ENCODE assay signal across 8 cellular contexts in genomic region chr1:155049651-155050559, GRCh38. TPM values are rescaled to one million over a fixed set of nuclear protein-coding genes. Genes with fewer than 3 reads are reported as not detected.
DNase-seq lines count a peak whose midpoint lies in the region; ATAC-seq lines count a peak whose summit lies in the region.

No MANE protein-coding gene starts in this region.

- H3K4me1 ChIP-seq in ACC112 (ENCODE audit: control insufficient read depth, insufficient read depth, low read length, unreplicated experiment) (peaks cover 28% of the 10 kb centered on the region), HAP-1 (peaks cover 25% of the 10 kb centered on the region), iPS-18a (ENCODE audit: control insufficient read depth, low read depth, low read length) (peaks cover 14% of the 10 kb centered on the region)

- peak overlapping the region; percentile 88 for H3K4me3 Mint-ChIP-seq in activated T-helper 1 cell treated with anti-CD3 and anti-CD28 coated beads, Interleukin-12 subunit alpha, Interleukin-12 subunit beta, Interleukin-2, Interleukin-4 antibody, amounts not matched to agents 30 ng/mL and 10 ng/mL and 1 ng/mL, durations not matched to agents 14 hours and 24 hours and 36 hours

- intact Hi-C loops in activated T-helper 1 cell treated with anti-CD3 and anti-CD28 coated beads, Interleukin-12 subunit alpha, Interleukin-12 subunit beta, Interleukin-2, Interleukin-4 antibody, amounts not matched to agents 30 ng/mL and 10 ng/mL and 1 ng/mL, durations not matched to agents 14 hours and 24 hours and 36 hours (cut with micrococcal nuclease) = loop anchor here (1.0 to 2.0 kb wide), 3 partner anchors 33 to 75 kb away; partner anchors contain the start of gene CKS1B

- no peaks in the 10 kb centered on the region for H3K9me3 Mint-ChIP-seq in activated T-helper 1 cell treated with anti-CD3 and anti-CD28 coated beads, Interleukin-12 subunit alpha, Interleukin-12 subunit beta, Interleukin-2, Interleukin-4 antibody, amounts not matched to agents 30 ng/mL and 10 ng/mL and 1 ng/mL, durations not matched to agents 14 hours and 24 hours and 36 hours

- peak; percentile 83 to 85 for DNase-seq in HAP-1 (ENCODE audit: low spot score in 2 of 2)
- no peak for DNase-seq in activated T-helper 1 cell treated with anti-CD3 and anti-CD28 coated beads, Interleukin-12 subunit alpha, Interleukin-12 subunit beta, Interleukin-2, Interleukin-4 antibody, amounts not matched to agents 30 ng/mL and 10 ng/mL and 1 ng/mL, durations not matched to agents 14 hours and 24 hours and 36 hours (ENCODE audit: low spot score)
- DNase-seq in superior temporal gyrus (ENCODE audit: extremely low spot score) = peak; percentile 17
- no peak for DNase-seq in kidney glomerular epithelial cell (lab: John Stamatoyannopoulos, UW)
- no peak for DNase-seq in Kasumi-1 (lab: John Stamatoyannopoulos, UW)

- in situ Hi-C loops in HAP-1 (cut with MboI; ENCODE audit: low sequenced_read_pairs) = loop anchor here (5.0 kb wide), 2 partner anchors 32 to 88 kb away; partner anchors contain the start of gene PYGO2

- peak overlapping the region; percentile 57 for H3K9ac ChIP-seq in iPS-18a (ENCODE audit: low read length)

- H2AFZ ChIP-seq in ACC112 (ENCODE audit: low read length, unreplicated experiment) = peak overlapping the region; percentile 71

- H3K4me1 Mint-ChIP-seq in activated T-helper 1 cell treated with anti-CD3 and anti-CD28 coated beads, Interleukin-12 subunit alpha, Interleukin-12 subunit beta, Interleukin-2, Interleukin-4 antibody, amounts not matched to agents 30 ng/mL and 10 ng/mL and 1 ng/mL, durations not matched to agents 14 hours and 24 hours and 36 hours (ENCODE audit: low read depth) = peaks cover 37% of the 10 kb centered on the region

- peak overlapping the region; percentile 62 for H3K27ac Mint-ChIP-seq in activated T-helper 1 cell treated with anti-CD3 and anti-CD28 coated beads, Interleukin-12 subunit alpha, Interleukin-12 subunit beta, Interleukin-2, Interleukin-4 antibody, amounts not matched to agents 30 ng/mL and 10 ng/mL and 1 ng/mL, durations not matched to agents 14 hours and 24 hours and 36 hours

- ATAC-seq in GM21723 (IDR thresholded peaks at IDR 0.05; ENCODE audit: unreplicated experiment) = no peak

- H3K27ac ChIP-seq in ACC112 (ENCODE audit: low read depth, low read length) (peak overlapping the region; percentile 72), iPS-18a (ENCODE audit: low read length) (no peak overlapping the region)

- no peaks in the 10 kb centered on the region for H3K36me3 Mint-ChIP-seq in activated T-helper 1 cell treated with anti-CD3 and anti-CD28 coated beads, Interleukin-12 subunit alpha, Interleukin-12 subunit beta, Interleukin-2, Interleukin-4 antibody, amounts not matched to agents 30 ng/mL and 10 ng/mL and 1 ng/mL, durations not matched to agents 14 hours and 24 hours and 36 hours (ENCODE audit: low read depth)

- H3K9me3 ChIP-seq in HAP-1 (no peaks in the 10 kb centered on the region), iPS-18a (ENCODE audit: control insufficient read depth, low read depth, low read length) (no peaks in the 10 kb centered on the region)

- peaks cover 20% of the 10 kb centered on the region for H3K79me2 ChIP-seq in ACC112 (ENCODE audit: control insufficient read depth, insufficient read depth, low read length, unreplicated experiment)

- no peaks in the 10 kb centered on the region for H3K27me3 Mint-ChIP-seq in activated T-helper 1 cell treated with anti-CD3 and anti-CD28 coated beads, Interleukin-12 subunit alpha, Interleukin-12 subunit beta, Interleukin-2, Interleukin-4 antibody, amounts not matched to agents 30 ng/mL and 10 ng/mL and 1 ng/mL, durations not matched to agents 14 hours and 24 hours and 36 hours (ENCODE audit: insufficient read depth)

- H3K36me3 ChIP-seq in ACC112 (ENCODE audit: insufficient read depth, low read length) = no peaks in the 10 kb centered on the region
- H3K36me3 ChIP-seq in HAP-1 (replicated peaks) = peaks cover 13% of the 10 kb centered on the region
- no peaks in the 10 kb centered on the region for H3K36me3 ChIP-seq in iPS-18a (ENCODE audit: control insufficient read depth, low read depth, low read length)

- peak overlapping the region; percentile 82 for H3K4me3 ChIP-seq in ACC112 (ENCODE audit: low read depth, low read length)
- H3K4me3 ChIP-seq in HAP-1 = peak overlapping the region; percentile 81
- peak overlapping the region; percentile 74 for H3K4me3 ChIP-seq in iPS-18a (ENCODE audit: low read length)

- H3K27me3 ChIP-seq in ACC112 (ENCODE audit: insufficient read depth, low read length) = no peaks in the 10 kb centered on the region
- H3K27me3 ChIP-seq in HAP-1 (ENCODE audit: low read depth) = no peaks in the 10 kb centered on the region
- peaks cover 23% of the 10 kb centered on the region for H3K27me3 ChIP-seq in iPS-18a (ENCODE audit: control insufficient read depth, insufficient read depth, low read length)

RNA-seq across cellular contexts. Expression of gene ADAM15, which starts 1.2 kb away (rescaled TPM):
- total RNA-seq in activated T-helper 1 cell treated with anti-CD3 and anti-CD28 coated beads, Interleukin-12 subunit alpha, Interleukin-12 subunit beta, Interleukin-2, Interleukin-4 antibody, amounts not matched to agents 30 ng/mL and 10 ng/mL and 1 ng/mL, durations not matched to agents 14 hours and 24 hours and 36 hours = 82.9 and 86.8 TPM in 2 replicates

RNA-seq across cellular contexts. Expression of gene EFNA4, which starts 13.6 kb away (rescaled TPM):
- total RNA-seq in activated T-helper 1 cell treated with anti-CD3 and anti-CD28 coated beads, Interleukin-12 subunit alpha, Interleukin-12 subunit beta, Interleukin-2, Interleukin-4 antibody, amounts not matched to agents 30 ng/mL and 10 ng/mL and 1 ng/mL, durations not matched to agents 14 hours and 24 hours and 36 hours = 5.7 and 6.8 TPM in 2 replicates

RNA-seq across cellular contexts. Expression of gene DCST1, which starts 16.3 kb away (rescaled TPM):
- not detected in 2 replicates for total RNA-seq in activated T-helper 1 cell treated with anti-CD3 and anti-CD28 coated beads, Interleukin-12 subunit alpha, Interleukin-12 subunit beta, Interleukin-2, Interleukin-4 antibody, amounts not matched to agents 30 ng/mL and 10 ng/mL and 1 ng/mL, durations not matched to agents 14 hours and 24 hours and 36 hours

RNA-seq across cellular contexts. Expression of gene DCST2, which starts 16.3 kb away (rescaled TPM):
- total RNA-seq in activated T-helper 1 cell treated with anti-CD3 and anti-CD28 coated beads, Interleukin-12 subunit alpha, Interleukin-12 subunit beta, Interleukin-2, Interleukin-4 antibody, amounts not matched to agents 30 ng/mL and 10 ng/mL and 1 ng/mL, durations not matched to agents 14 hours and 24 hours and 36 hours = 0.26 and 0.27 TPM in 2 replicates

RNA-seq across cellular contexts. Expression of gene EFNA3, which starts 28.7 kb away (rescaled TPM):
- 2.8 and 3.0 TPM in 2 replicates for total RNA-seq in activated T-helper 1 cell treated with anti-CD3 and anti-CD28 coated beads, Interleukin-12 subunit alpha, Interleukin-12 subunit beta, Interleukin-2, Interleukin-4 antibody, amounts not matched to agents 30 ng/mL and 10 ng/mL and 1 ng/mL, durations not matched to agents 14 hours and 24 hours and 36 hours

Comparison
In these comparisons a context has a peak if more than half of its experiments do, and no peak if none do; other contexts are left out.
1. DNase-seq: peak in HAP-1 (2 of 2) and superior temporal gyrus (single experiment); none in activated T-helper 1 cell treated with anti-CD3 and anti-CD28 coated beads, Interleukin-12 subunit alpha, Interleukin-12 subunit beta, Interleukin-2, Interleukin-4 antibody, amounts not matched to agents 30 ng/mL and 10 ng/mL and 1 ng/mL, durations not matched to agents 14 hours and 24 hours and 36 hours (single experiment), kidney glomerular epithelial cell (single experiment) and Kasumi-1 (0 of 2).
2. Peak in every context shown above with its lines, with median percentiles within 50 percentile points of each other: H3K4me3 ChIP-seq.